22 cellular contexts compared by ENCODE assay signal in the genomic region with DNA sequence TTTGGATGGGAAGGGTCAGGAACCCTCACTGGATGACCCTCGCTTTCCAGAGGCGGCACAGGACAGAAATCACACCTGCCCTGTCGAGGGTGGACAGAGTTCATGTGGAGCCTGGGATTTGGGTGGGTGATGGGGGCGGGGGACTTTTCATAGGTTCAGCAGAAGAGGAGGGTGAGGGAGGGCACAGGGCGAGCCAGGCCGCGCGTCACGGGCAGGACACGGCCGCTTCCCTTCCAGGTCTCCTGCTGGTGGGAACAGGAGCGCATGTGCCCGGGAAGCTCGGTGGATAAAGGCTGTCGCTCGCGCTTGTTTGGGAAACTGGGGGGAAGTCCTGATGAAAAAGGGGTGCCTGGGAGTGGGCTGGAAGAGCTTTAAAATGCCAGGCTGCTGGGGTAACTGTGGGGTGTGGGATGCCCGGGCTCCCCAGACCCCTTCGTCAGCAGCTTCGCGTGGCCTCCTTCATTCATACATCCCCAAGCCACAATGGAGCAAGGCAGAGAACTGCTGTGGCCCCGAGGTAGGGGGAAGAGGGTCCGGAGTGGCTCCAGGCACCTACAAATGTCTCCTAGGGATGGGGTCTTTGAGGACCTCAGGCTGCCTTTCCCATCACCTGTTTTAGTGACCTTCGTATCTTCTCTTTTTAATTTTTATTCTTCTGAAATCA.
DNase-seq lines count a peak whose midpoint lies in the region; ATAC-seq and TF ChIP-seq lines count a peak whose summit lies in the region.
"Had no signal": no experiment of that assay in that cellular context is flagged by ENCODE, and none has a peak within 500 bp of the region (broad histone marks: within the 10 kb centered on the region; RNA-seq: fewer than 3 reads in every experiment).

No MANE protein-coding gene starts in this region.

- no peaks in the 10 kb centered on the region for H3K23me2 ChIP-seq in H9 (ENCODE audit: insufficient read length, low read depth, low read length, poor library complexity, severe bottlenecking)

- no peak for TF ChIP-seq CTCF in H9 (conservative IDR thresholded peaks at IDR 0.05)
- TF ChIP-seq CTCF in nephron (IDR thresholded peaks at IDR 0.05; ENCODE audit: unreplicated experiment in 3 of 3), result no peak
- TF ChIP-seq CTCF in thyroid gland (IDR thresholded peaks at IDR 0.05), result no peak

- peak; percentile 28 for DNase-seq in H9
- no peak for DNase-seq in central memory CD8-positive, alpha-beta T cell (ENCODE audit: low spot score in 2 of 2)
- DNase-seq in thyroid gland, result no peak
- no peak for DNase-seq in NCI-H446 (lab: John Stamatoyannopoulos, UW)
- DNase-seq in NCI-H226, result no peak
- DNase-seq: ACHN; AML-193; DMS 273 treated with DMSO at 0.1 percent for 48 hours; DND-41; Kasumi-1; MG63; NCI-H1436 treated with DMSO at 0.1 percent for 48 hours; NCI-H2081 treated with DMSO at 0.1 percent for 48 hours; NCI-H510A; NCI-H748 treated with DMSO at 0.1 percent for 48 hours; NK-92 treated with Interleukin-12 subunit alpha and Interleukin-12 subunit beta, amount 100 ng/mL, for 24 hours had no signal

- H3K9me3 ChIP-seq in H9 (ENCODE audit: control insufficient read depth, low read depth, low read length), result no peaks in the 10 kb centered on the region
- H3K9me3 ChIP-seq in thyroid gland, result no peaks in the 10 kb centered on the region
- H3K9me3 ChIP-seq: HAP-1, MG63, Peyer's patch had no signal

- no peak overlapping the region for H4K91ac ChIP-seq in H9 (ENCODE audit: insufficient read length, low read depth, low read length)

- no peaks in the 10 kb centered on the region for H3K79me2 ChIP-seq in H9 (ENCODE audit: insufficient read depth, low read length)

- H3K4me3 Mint-ChIP-seq in H9 (no peak overlapping the region), nephron (no peak overlapping the region)
- no peak overlapping the region for H3K4me3 Mint-ChIP-seq in central memory CD8-positive, alpha-beta T cell
- H3K4me3 Mint-ChIP-seq: IgD-negative memory B cell had no signal

- no peak overlapping the region for H3K56ac ChIP-seq in H9 (ENCODE audit: insufficient read length, low read depth, low read length)

- no peak overlapping the region; the same call in 1 of the 2 replicates for H3K14ac ChIP-seq in H9 (ENCODE audit: insufficient read depth, low read length)

- no peak overlapping the region for H2BK15ac ChIP-seq in H9 (ENCODE audit: low read depth, low read length)

- H3K27ac ChIP-seq in H9 (ENCODE audit: insufficient read length, low read depth, low read length) (no peak overlapping the region), thyroid gland (peak overlapping the region in 2 of 3 donors; percentile 41 to 83)
- H3K27ac ChIP-seq: Peyer's patch had no signal

- no peaks in the 10 kb centered on the region for H3K27me3 ChIP-seq in H9 (ENCODE audit: insufficient read depth, low read length)
- no peaks in the 10 kb centered on the region for H3K27me3 ChIP-seq in thyroid gland
- H3K27me3 ChIP-seq: MG63, Peyer's patch had no signal

- no peaks in the 10 kb centered on the region for H4K20me1 ChIP-seq in H9 (ENCODE audit: control insufficient read depth, insufficient read depth, insufficient read length)

- H3K4me3 ChIP-seq in thyroid gland (replicated peaks in 1 of 3), result no peak overlapping the region
- H3K4me3 ChIP-seq: HAP-1, MG63, Peyer's patch had no signal

- no peak overlapping the region for H4K8ac ChIP-seq in H9 (replicated peaks; ENCODE audit: insufficient read length, low read depth, low read length)

- H3K9me3 Mint-ChIP-seq in H9 (no peaks in the 10 kb centered on the region), nephron (no peaks in the 10 kb centered on the region)
- H3K9me3 Mint-ChIP-seq in central memory CD8-positive, alpha-beta T cell, result no peaks in the 10 kb centered on the region

- H4K5ac ChIP-seq in H9 (ENCODE audit: insufficient read length, low read depth, low read length), result no peak overlapping the region

- TF ChIP-seq POLR2A in thyroid gland (IDR thresholded peaks at IDR 0.05), result no peak

- no CpG with 5 or more reads among the region's 24 CpGs for WGBS in H9 (ENCODE audit: extremely low coverage, insufficient read length, low lambda C conversion rate)
- 92 to 94% methylated on average over 24 of the region's 24 CpGs for WGBS in thyroid gland, 2 donors

- no peak overlapping the region for H2BK12ac ChIP-seq in H9 (ENCODE audit: insufficient read length, low read depth, low read length)

- H3K18ac ChIP-seq in H9 (ENCODE audit: insufficient read length, low read depth, low read length), result no peak overlapping the region

- H3K9ac ChIP-seq in H9 (ENCODE audit: extremely low read depth, insufficient read length, low read length), result no peak overlapping the region

- no peak overlapping the region for H3K23ac ChIP-seq in H9 (ENCODE audit: insufficient read length, low read depth, low read length)

- no peaks in the 10 kb centered on the region for H3K36me3 ChIP-seq in thyroid gland
- H3K36me3 ChIP-seq: HAP-1, MG63, Peyer's patch had no signal

- ATAC-seq in central memory CD8-positive, alpha-beta T cell (replicated peaks; ENCODE audit: extremely low read depth, poor library complexity, severe bottlenecking), result no peak
- no peak for ATAC-seq in HG03196 (IDR thresholded peaks at IDR 0.05; ENCODE audit: unreplicated experiment)
- ATAC-seq: Right ventricle myocardium inferior had no signal

- H3K4me2 ChIP-seq in H9 (ENCODE audit: insufficient read depth, insufficient read length, low read length), result no peak overlapping the region

- H3K4me1 ChIP-seq in H9 (ENCODE audit: insufficient read depth, low read length), result peaks cover 3% of the 10 kb centered on the region; the same call in 1 of the 2 replicates
- H3K4me1 ChIP-seq in thyroid gland, result peaks cover 25 to 32% of the 10 kb centered on the region in 2 donors
- H3K4me1 ChIP-seq: HAP-1, Peyer's patch had no signal

- H2AFZ ChIP-seq in H9 (ENCODE audit: low read length), result no peak overlapping the region

- no peak overlapping the region for H3K4ac ChIP-seq in H9 (ENCODE audit: low read depth, low read length)

- H3K27me3 Mint-ChIP-seq in H9 (ENCODE audit: low read depth) (peaks cover 16% of the 10 kb centered on the region), nephron (ENCODE audit: low read depth) (peaks cover 13% of the 10 kb centered on the region)
- peaks cover 32% of the 10 kb centered on the region for H3K27me3 Mint-ChIP-seq in central memory CD8-positive, alpha-beta T cell
- H3K27me3 Mint-ChIP-seq: IgD-negative memory B cell had no signal

- no peak overlapping the region for H2BK20ac ChIP-seq in H9 (ENCODE audit: low read depth, low read length, poor library complexity, severe bottlenecking)

- H3K36me3 Mint-ChIP-seq in H9 (ENCODE audit: insufficient read depth in 1 of 3, low read depth in 3 of 3), result no peaks in the 10 kb centered on the region; a peak in 1 of 7 replicates
- peaks cover 1% of the 10 kb centered on the region for H3K36me3 Mint-ChIP-seq in central memory CD8-positive, alpha-beta T cell (ENCODE audit: insufficient read depth)
- H3K36me3 Mint-ChIP-seq in nephron (ENCODE audit: low read depth), result no peaks in the 10 kb centered on the region
- H3K36me3 Mint-ChIP-seq: IgD-negative memory B cell had no signal

- no peaks in the 10 kb centered on the region for H3K79me1 ChIP-seq in H9 (ENCODE audit: insufficient read depth, low read depth, low read length, poor library complexity, severe bottlenecking)

- H2AK5ac ChIP-seq in H9 (ENCODE audit: insufficient read length, low read length), result no peak overlapping the region

- H3T11ph ChIP-seq in H9 (ENCODE audit: low read length), result no peak overlapping the region

- no peak overlapping the region for H2BK5ac ChIP-seq in H9 (ENCODE audit: insufficient read length, low read length)

- peaks cover 27 to 32% of the 10 kb centered on the region in 2 experiments for H3K4me1 Mint-ChIP-seq in H9
- no peaks in the 10 kb centered on the region for H3K4me1 Mint-ChIP-seq in central memory CD8-positive, alpha-beta T cell
- H3K4me1 Mint-ChIP-seq in nephron, result peaks cover 29% of the 10 kb centered on the region
- H3K4me1 Mint-ChIP-seq: IgD-negative memory B cell had no signal

- intact Hi-C loops in thyroid gland (cut with DNase I), result no loop called here

- H3K27ac Mint-ChIP-seq in H9 (peak overlapping the region in 1 of 3 experiments; percentile 47; a peak in 1 of 7 replicates), nephron (peak overlapping the region; percentile 52 to 82 (median 61))
- H3K27ac Mint-ChIP-seq in central memory CD8-positive, alpha-beta T cell (ENCODE audit: low read depth), result peak overlapping the region; percentile 55
- H3K27ac Mint-ChIP-seq: IgD-negative memory B cell had no signal

- no peak overlapping the region for H2BK120ac ChIP-seq in H9 (ENCODE audit: low read depth, low read length, poor library complexity, severe bottlenecking)
